1 cellular context compared by ENCODE assay signal in genomic region chr17:42388381-42389134, GRCh38.
A peak's percentile ranks its signal among the peaks of the same experiment; 100 is the strongest.
TF ChIP-seq lines count a peak whose summit lies in the region.

Gene STAT3, minus strand, starts transcription at chr17:42388442. Its CDS starts 39,926 bp downstream, at chr17:42348516.

TF ChIP-seq in K562, 482 proteins besides CTCF, POLR2A, EP300 and RAD21 (continued from another document):
- TF ChIP-seq NKRF (IDR thresholded peaks at IDR 0.05; ENCODE audit: borderline replicate concordance) (peak; percentile 91), GMEB1 (CRISPR knock-in tag; IDR thresholded peaks at IDR 0.05) (peak; percentile 40; the same call in 1 of the 2 replicates), MAFF (IDR thresholded peaks at IDR 0.05; ENCODE audit: low read length) (no peak), ZNF639 (CRISPR knock-in tag; conservative IDR thresholded peaks at IDR 0.05 in 1 of 2, IDR thresholded peaks at IDR 0.05 in 1 of 2) (peak in 1 of 2 experiments; percentile 76; a peak in 1 of 4 replicates), POLR2H (tag; IDR thresholded peaks at IDR 0.05; ENCODE audit: low read depth) (no peak), NCOA6 (IDR thresholded peaks at IDR 0.05) (no peak), KHSRP (IDR thresholded peaks at IDR 0.05) (peak; percentile 24; the same call in 1 of the 2 replicates), ATF7 (IDR thresholded peaks at IDR 0.05) (peak; percentile 96), CEBPB (tag; IDR thresholded peaks at IDR 0.05) (no peak), ZC3H8 (IDR thresholded peaks at IDR 0.05) (no peak), TAL1 (IDR thresholded peaks at IDR 0.05) (no peak), CBX8 (IDR thresholded peaks at IDR 0.05; ENCODE audit: borderline replicate concordance, extremely low read depth, low read depth, low read length, poor library complexity, severe bottlenecking) (no peak), ZNF445 (CRISPR knock-in tag; IDR thresholded peaks at IDR 0.05; ENCODE audit: low read depth) (no peak), ILK (tag; IDR thresholded peaks at IDR 0.05; ENCODE audit: borderline replicate concordance, low read depth) (no peak), ZNF217 (CRISPR knock-in tag; IDR thresholded peaks at IDR 0.05) (no peak), ZNF224 (CRISPR knock-in tag; IDR thresholded peaks at IDR 0.05) (no peak), POLR2G (IDR thresholded peaks at IDR 0.05; ENCODE audit: low read depth, low read length) (peak; percentile 91), KAT7 (CRISPR knock-in tag; IDR thresholded peaks at IDR 0.05; ENCODE audit: borderline replicate concordance) (no peak), JUND (IDR thresholded peaks at IDR 0.05; ENCODE audit: borderline replicate concordance, low read depth, low read length) (peak; percentile 100), JUND (tag; IDR thresholded peaks at IDR 0.05; ENCODE audit: borderline replicate concordance, low read depth, low read length) (peak; percentile 83; the same call in 1 of the 3 replicates), REST (CRISPR knock-in tag; IDR thresholded peaks at IDR 0.05; ENCODE audit: low read depth) (no peak), CREBBP (IDR thresholded peaks at IDR 0.05; ENCODE audit: low read depth, low read length) (no peak), KLF1 (tag; IDR thresholded peaks at IDR 0.05) (peak; percentile 94), UBTF (IDR thresholded peaks at IDR 0.05; ENCODE audit: borderline replicate concordance in 1 of 2, low read depth in 2 of 2, low read length in 2 of 2) (peak in 1 of 2 experiments; percentile 78; a peak in 1 of 4 replicates), ZNF589 (CRISPR knock-in tag; IDR thresholded peaks at IDR 0.05; ENCODE audit: low read depth) (no peak), EP400 (IDR thresholded peaks at IDR 0.05) (peak; percentile 81), SMARCA5 (IDR thresholded peaks at IDR 0.05) (no peak), ETS2 (tag; IDR thresholded peaks at IDR 0.05; ENCODE audit: borderline replicate concordance, poor library complexity, severe bottlenecking) (no peak), ELK1 (CRISPR knock-in tag; IDR thresholded peaks at IDR 0.05) (no peak), FOXP4 (CRISPR knock-in tag; IDR thresholded peaks at IDR 0.05; ENCODE audit: borderline replicate concordance) (0 out of 2 replicates have a peak, but pooled peaks have one; percentile 9), ZNF239 (CRISPR knock-in tag; IDR thresholded peaks at IDR 0.05) (no peak), CBX3 (IDR thresholded peaks at IDR 0.05; ENCODE audit: borderline replicate concordance in 1 of 2, low read length in 2 of 2) (peak in 1 of 2 experiments; percentile 81; a peak in 1 of 3 replicates), HDAC2 (IDR thresholded peaks at IDR 0.05) (peak; percentile 88), SREBF1 (IDR thresholded peaks at IDR 0.05; ENCODE audit: borderline replicate concordance, low read depth, low read length) (peak; percentile 51; the same call in 1 of the 2 replicates), RNF219 (CRISPR knock-in tag; IDR thresholded peaks at IDR 0.05) (no peak), KDM1A (IDR thresholded peaks at IDR 0.05) (no peak), L3MBTL2 (IDR thresholded peaks at IDR 0.05) (peak; percentile 82), RFX1 (IDR thresholded peaks at IDR 0.05) (peak; percentile 55; the same call in 1 of the 2 replicates), YY1 (IDR thresholded peaks at IDR 0.05; ENCODE audit: borderline replicate concordance in 1 of 3, control insufficient read depth in 1 of 3, extremely low read depth in 1 of 3, insufficient read depth in 3 of 3, insufficient read length in 1 of 3, insufficient replicate concordance in 2 of 3, low read depth in 1 of 3, low read length in 2 of 3) (peak in 1 of 3 experiments; percentile 25), HDAC1 (IDR thresholded peaks at IDR 0.05) (peak in 1 of 2 experiments; percentile 88; a peak in 2 of 4 replicates), FOXM1 (IDR thresholded peaks at IDR 0.05; ENCODE audit: low read depth) (0 out of 2 replicates have a peak, but pooled peaks have one; percentile 14), FOXM1 (CRISPR knock-in tag; IDR thresholded peaks at IDR 0.05; ENCODE audit: low read depth) (no peak; the same call in 1 of the 2 replicates), TARDBP (IDR thresholded peaks at IDR 0.05) (peak; percentile 81), TRIM25 (IDR thresholded peaks at IDR 0.05; ENCODE audit: borderline replicate concordance) (0 out of 2 replicates have a peak, but pooled peaks have one; percentile 53), XRCC5 (IDR thresholded peaks at IDR 0.05; ENCODE audit: low read depth, low read length) (peak; percentile 100)
